2 cellular contexts compared by ENCODE assay signal in the genomic region with DNA sequence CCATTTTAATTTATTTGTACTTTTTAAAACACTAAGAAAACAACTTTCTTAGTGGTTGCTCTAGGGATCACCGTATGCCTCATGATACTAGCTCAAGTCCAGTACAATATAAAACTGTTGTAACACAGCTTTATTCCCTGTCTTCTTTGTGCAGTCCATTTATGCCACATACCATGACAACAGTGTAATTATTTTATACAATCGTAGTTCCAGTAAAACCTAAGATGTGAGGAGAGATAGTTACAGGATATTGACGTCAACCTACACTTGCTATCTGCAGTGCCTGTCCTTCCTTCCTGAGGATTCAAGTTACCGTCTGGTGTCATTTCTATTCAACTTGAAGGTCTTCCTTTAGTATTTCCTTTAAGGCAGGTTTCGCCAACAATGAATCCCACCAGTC. TPM values are rescaled to one million over a fixed set of nuclear protein-coding genes. Genes with fewer than 3 reads are reported as not detected.
"Had no signal": no experiment of that assay in that cellular context is flagged by ENCODE, and none has a peak within 500 bp of the region (broad histone marks: within the 10 kb centered on the region; RNA-seq: fewer than 3 reads in every experiment).

No MANE protein-coding gene starts in this region.

RNA-seq across cellular contexts. Expression of a gene that starts 14.4 kb away (rescaled TPM):
- total RNA-seq: dermis microvascular lymphatic vessel endothelial cell had no signal
- polyA plus RNA-seq: keratinocyte had no signal
